ENCODE assay signal across 1 cellular context in the genomic region with DNA sequence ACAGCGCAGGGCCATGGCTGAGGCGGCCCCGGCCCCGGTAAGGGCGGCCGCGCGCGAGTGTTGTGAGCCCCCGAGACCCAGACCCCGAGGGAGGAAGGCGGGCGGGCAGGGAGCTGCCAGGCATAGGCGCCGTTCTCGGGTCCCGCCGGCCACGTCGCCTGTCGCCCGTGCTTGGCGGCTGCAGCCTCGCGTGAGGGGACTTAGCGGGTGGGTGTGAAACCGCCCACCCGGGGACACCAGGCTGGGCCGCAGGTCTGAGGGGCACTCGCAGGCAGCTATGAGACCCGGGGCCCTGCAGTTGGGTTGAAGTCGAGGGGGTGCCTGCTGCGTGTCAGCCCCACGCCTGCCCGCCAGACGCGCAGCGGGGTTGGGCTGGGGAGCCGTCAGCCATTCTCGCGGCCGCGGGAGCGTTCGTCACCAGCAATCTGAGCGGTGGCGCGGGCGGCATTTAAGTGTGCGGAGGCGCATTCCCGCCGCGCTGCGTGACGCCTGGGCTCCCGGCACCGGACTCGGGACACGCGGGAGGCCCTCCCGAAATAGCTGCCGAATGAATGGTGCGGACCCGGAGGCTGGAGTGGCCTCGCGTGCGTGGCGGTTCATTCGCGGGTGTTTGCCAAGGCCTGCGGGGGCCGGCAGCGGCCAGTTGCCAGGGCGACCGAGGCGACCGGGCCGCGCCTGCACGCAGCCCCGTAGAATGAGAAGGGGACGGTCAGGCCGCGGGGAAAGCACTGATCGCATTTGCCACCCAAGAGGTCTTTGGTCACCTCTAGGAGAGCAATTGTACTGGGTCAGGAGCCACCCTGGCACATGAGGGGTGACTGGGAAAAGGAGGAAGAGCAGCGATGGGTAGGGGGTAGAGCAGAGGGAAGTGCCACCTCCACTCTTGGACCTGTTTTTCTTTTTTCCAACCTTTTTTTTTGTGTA.
TF ChIP-seq lines count a peak whose summit lies in the region.

No MANE protein-coding gene starts in this region.

TF ChIP-seq in HepG2, 621 proteins besides CTCF, POLR2A, EP300 and RAD21 (continued from another document and continues in another):
- TF ChIP-seq, protein P1, sequence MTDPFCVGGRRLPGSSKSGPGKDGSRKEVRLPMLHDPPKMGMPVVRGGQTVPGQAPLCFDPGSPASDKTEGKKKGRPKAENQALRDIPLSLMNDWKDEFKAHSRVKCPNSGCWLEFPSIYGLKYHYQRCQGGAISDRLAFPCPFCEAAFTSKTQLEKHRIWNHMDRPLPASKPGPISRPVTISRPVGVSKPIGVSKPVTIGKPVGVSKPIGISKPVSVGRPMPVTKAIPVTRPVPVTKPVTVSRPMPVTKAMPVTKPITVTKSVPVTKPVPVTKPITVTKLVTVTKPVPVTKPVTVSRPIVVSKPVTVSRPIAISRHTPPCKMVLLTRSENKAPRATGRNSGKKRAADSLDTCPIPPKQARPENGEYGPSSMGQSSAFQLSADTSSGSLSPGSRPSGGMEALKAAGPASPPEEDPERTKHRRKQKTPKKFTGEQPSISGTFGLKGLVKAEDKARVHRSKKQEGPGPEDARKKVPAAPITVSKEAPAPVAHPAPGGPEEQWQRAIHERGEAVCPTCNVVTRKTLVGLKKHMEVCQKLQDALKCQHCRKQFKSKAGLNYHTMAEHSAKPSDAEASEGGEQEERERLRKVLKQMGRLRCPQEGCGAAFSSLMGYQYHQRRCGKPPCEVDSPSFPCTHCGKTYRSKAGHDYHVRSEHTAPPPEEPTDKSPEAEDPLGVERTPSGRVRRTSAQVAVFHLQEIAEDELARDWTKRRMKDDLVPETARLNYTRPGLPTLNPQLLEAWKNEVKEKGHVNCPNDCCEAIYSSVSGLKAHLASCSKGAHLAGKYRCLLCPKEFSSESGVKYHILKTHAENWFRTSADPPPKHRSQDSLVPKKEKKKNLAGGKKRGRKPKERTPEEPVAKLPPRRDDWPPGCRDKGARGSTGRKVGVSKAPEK (CRISPR knock-in tag; IDR thresholded peaks at IDR 0.05; ENCODE audit: borderline replicate concordance): 0 out of 2 replicates have a peak, but pooled peaks have one; percentile 71
- TF ChIP-seq ZNF703 (CRISPR knock-in tag; IDR thresholded peaks at IDR 0.05; ENCODE audit: borderline replicate concordance) (0 out of 2 replicates have a peak, but pooled peaks have one; percentile 77), SCMH1 (CRISPR knock-in tag; IDR thresholded peaks at IDR 0.05; ENCODE audit: borderline replicate concordance) (no peak), KLF11 (CRISPR knock-in tag; IDR thresholded peaks at IDR 0.05) (no peak), TEAD2 (CRISPR knock-in tag; IDR thresholded peaks at IDR 0.05) (no peak), GLI4 (CRISPR knock-in tag; IDR thresholded peaks at IDR 0.05; ENCODE audit: borderline replicate concordance) (no peak; the same call in 1 of the 2 replicates), HDAC1 (CRISPR knock-in tag; IDR thresholded peaks at IDR 0.05) (peak; percentile 58; the same call in 1 of the 2 replicates), SMAD3 (CRISPR knock-in tag; IDR thresholded peaks at IDR 0.05) (no peak), MBNL3 (CRISPR knock-in tag; conservative IDR thresholded peaks at IDR 0.05) (no peak), CENPX (CRISPR knock-in tag; IDR thresholded peaks at IDR 0.05) (no peak), ZNF546 (CRISPR knock-in tag; conservative IDR thresholded peaks at IDR 0.05) (0 out of 2 replicates have a peak, but pooled peaks have one; percentile 38), ZNF282 (IDR thresholded peaks at IDR 0.05; ENCODE audit: partially characterized antibody) (no peak), CEBPB (IDR thresholded peaks at IDR 0.05; ENCODE audit: borderline replicate concordance, low read depth, low read length) (no peak), PAX8 (CRISPR knock-in tag; IDR thresholded peaks at IDR 0.05; ENCODE audit: borderline replicate concordance) (no peak; the same call in 1 of the 2 replicates), ZBTB42 (CRISPR knock-in tag; IDR thresholded peaks at IDR 0.05) (no peak), MEIS1 (CRISPR knock-in tag; IDR thresholded peaks at IDR 0.05; ENCODE audit: borderline replicate concordance) (no peak; the same call in 1 of the 2 replicates), MXI1 (IDR thresholded peaks at IDR 0.05; ENCODE audit: borderline replicate concordance, low read depth, low read length) (peak; percentile 40; the same call in 2 of the 3 replicates), NFIC (IDR thresholded peaks at IDR 0.05; ENCODE audit: low read length) (no peak), ZFP37 (CRISPR knock-in tag; IDR thresholded peaks at IDR 0.05; ENCODE audit: borderline replicate concordance) (no peak), NR2C2 (CRISPR knock-in tag; IDR thresholded peaks at IDR 0.05; ENCODE audit: borderline replicate concordance) (no peak), MATR3 (CRISPR knock-in tag; IDR thresholded peaks at IDR 0.05) (no peak), SRY (CRISPR knock-in tag; IDR thresholded peaks at IDR 0.05) (0 out of 2 replicates have a peak, but pooled peaks have one; percentile 54), REPIN1 (CRISPR knock-in tag; IDR thresholded peaks at IDR 0.05; ENCODE audit: borderline replicate concordance, low read depth) (0 out of 2 replicates have a peak, but pooled peaks have one; percentile 35)
- TF ChIP-seq, protein P2, sequence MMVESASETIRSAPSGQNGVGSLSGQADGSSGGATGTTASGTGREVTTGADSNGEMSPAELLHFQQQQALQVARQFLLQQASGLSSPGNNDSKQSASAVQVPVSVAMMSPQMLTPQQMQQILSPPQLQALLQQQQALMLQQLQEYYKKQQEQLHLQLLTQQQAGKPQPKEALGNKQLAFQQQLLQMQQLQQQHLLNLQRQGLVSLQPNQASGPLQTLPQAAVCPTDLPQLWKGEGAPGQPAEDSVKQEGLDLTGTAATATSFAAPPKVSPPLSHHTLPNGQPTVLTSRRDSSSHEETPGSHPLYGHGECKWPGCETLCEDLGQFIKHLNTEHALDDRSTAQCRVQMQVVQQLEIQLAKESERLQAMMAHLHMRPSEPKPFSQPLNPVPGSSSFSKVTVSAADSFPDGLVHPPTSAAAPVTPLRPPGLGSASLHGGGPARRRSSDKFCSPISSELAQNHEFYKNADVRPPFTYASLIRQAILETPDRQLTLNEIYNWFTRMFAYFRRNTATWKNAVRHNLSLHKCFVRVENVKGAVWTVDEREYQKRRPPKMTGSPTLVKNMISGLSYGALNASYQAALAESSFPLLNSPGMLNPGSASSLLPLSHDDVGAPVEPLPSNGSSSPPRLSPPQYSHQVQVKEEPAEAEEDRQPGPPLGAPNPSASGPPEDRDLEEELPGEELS (CRISPR knock-in tag; IDR thresholded peaks at IDR 0.05): no peak
- TF ChIP-seq, protein P3, sequence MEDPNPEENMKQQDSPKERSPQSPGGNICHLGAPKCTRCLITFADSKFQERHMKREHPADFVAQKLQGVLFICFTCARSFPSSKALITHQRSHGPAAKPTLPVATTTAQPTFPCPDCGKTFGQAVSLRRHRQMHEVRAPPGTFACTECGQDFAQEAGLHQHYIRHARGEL (CRISPR knock-in tag; IDR thresholded peaks at IDR 0.05): no peak
- TF ChIP-seq, protein P4, sequence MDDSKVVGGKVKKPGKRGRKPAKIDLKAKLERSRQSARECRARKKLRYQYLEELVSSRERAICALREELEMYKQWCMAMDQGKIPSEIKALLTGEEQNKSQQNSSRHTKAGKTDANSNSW (CRISPR knock-in tag; IDR thresholded peaks at IDR 0.05; ENCODE audit: borderline replicate concordance): no peak
- TF ChIP-seq, protein P5, sequence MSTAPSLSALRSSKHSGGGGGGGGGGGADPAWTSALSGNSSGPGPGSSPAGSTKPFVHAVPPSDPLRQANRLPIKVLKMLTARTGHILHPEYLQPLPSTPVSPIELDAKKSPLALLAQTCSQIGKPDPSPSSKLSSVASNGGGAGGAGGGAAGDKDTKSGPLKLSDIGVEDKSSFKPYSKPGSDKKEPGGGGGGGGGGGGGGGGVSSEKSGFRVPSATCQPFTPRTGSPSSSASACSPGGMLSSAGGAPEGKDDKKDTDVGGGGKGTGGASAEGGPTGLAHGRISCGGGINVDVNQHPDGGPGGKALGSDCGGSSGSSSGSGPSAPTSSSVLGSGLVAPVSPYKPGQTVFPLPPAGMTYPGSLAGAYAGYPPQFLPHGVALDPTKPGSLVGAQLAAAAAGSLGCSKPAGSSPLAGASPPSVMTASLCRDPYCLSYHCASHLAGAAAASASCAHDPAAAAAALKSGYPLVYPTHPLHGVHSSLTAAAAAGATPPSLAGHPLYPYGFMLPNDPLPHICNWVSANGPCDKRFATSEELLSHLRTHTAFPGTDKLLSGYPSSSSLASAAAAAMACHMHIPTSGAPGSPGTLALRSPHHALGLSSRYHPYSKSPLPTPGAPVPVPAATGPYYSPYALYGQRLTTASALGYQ (CRISPR knock-in tag; IDR thresholded peaks at IDR 0.05): no peak
- TF ChIP-seq, protein P6, sequence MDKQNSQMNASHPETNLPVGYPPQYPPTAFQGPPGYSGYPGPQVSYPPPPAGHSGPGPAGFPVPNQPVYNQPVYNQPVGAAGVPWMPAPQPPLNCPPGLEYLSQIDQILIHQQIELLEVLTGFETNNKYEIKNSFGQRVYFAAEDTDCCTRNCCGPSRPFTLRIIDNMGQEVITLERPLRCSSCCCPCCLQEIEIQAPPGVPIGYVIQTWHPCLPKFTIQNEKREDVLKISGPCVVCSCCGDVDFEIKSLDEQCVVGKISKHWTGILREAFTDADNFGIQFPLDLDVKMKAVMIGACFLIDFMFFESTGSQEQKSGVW (CRISPR knock-in tag; IDR thresholded peaks at IDR 0.05; ENCODE audit: borderline replicate concordance): no peak
- TF ChIP-seq, protein P7, sequence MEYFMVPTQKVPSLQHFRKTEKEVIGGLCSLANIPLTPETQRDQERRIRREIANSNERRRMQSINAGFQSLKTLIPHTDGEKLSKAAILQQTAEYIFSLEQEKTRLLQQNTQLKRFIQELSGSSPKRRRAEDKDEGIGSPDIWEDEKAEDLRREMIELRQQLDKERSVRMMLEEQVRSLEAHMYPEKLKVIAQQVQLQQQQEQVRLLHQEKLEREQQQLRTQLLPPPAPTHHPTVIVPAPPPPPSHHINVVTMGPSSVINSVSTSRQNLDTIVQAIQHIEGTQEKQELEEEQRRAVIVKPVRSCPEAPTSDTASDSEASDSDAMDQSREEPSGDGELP (IDR thresholded peaks at IDR 0.05; ENCODE audit: borderline replicate concordance, low read depth): no peak
- TF ChIP-seq, protein P8, sequence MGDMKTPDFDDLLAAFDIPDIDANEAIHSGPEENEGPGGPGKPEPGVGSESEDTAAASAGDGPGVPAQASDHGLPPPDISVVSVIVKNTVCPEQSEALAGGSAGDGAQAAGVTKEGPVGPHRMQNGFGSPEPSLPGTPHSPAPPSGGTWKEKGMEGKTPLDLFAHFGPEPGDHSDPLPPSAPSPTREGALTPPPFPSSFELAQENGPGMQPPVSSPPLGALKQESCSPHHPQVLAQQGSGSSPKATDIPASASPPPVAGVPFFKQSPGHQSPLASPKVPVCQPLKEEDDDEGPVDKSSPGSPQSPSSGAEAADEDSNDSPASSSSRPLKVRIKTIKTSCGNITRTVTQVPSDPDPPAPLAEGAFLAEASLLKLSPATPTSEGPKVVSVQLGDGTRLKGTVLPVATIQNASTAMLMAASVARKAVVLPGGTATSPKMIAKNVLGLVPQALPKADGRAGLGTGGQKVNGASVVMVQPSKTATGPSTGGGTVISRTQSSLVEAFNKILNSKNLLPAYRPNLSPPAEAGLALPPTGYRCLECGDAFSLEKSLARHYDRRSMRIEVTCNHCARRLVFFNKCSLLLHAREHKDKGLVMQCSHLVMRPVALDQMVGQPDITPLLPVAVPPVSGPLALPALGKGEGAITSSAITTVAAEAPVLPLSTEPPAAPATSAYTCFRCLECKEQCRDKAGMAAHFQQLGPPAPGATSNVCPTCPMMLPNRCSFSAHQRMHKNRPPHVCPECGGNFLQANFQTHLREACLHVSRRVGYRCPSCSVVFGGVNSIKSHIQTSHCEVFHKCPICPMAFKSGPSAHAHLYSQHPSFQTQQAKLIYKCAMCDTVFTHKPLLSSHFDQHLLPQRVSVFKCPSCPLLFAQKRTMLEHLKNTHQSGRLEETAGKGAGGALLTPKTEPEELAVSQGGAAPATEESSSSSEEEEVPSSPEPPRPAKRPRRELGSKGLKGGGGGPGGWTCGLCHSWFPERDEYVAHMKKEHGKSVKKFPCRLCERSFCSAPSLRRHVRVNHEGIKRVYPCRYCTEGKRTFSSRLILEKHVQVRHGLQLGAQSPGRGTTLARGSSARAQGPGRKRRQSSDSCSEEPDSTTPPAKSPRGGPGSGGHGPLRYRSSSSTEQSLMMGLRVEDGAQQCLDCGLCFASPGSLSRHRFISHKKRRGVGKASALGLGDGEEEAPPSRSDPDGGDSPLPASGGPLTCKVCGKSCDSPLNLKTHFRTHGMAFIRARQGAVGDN (CRISPR knock-in tag; IDR thresholded peaks at IDR 0.05): peak; percentile 71
- TF ChIP-seq, protein P9, sequence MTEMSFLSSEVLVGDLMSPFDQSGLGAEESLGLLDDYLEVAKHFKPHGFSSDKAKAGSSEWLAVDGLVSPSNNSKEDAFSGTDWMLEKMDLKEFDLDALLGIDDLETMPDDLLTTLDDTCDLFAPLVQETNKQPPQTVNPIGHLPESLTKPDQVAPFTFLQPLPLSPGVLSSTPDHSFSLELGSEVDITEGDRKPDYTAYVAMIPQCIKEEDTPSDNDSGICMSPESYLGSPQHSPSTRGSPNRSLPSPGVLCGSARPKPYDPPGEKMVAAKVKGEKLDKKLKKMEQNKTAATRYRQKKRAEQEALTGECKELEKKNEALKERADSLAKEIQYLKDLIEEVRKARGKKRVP (CRISPR knock-in tag; IDR thresholded peaks at IDR 0.05): no peak
- TF ChIP-seq, protein P10, sequence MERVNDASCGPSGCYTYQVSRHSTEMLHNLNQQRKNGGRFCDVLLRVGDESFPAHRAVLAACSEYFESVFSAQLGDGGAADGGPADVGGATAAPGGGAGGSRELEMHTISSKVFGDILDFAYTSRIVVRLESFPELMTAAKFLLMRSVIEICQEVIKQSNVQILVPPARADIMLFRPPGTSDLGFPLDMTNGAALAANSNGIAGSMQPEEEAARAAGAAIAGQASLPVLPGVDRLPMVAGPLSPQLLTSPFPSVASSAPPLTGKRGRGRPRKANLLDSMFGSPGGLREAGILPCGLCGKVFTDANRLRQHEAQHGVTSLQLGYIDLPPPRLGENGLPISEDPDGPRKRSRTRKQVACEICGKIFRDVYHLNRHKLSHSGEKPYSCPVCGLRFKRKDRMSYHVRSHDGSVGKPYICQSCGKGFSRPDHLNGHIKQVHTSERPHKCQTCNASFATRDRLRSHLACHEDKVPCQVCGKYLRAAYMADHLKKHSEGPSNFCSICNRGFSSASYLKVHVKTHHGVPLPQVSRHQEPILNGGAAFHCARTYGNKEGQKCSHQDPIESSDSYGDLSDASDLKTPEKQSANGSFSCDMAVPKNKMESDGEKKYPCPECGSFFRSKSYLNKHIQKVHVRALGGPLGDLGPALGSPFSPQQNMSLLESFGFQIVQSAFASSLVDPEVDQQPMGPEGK (CRISPR knock-in tag; IDR thresholded peaks at IDR 0.05): peak; percentile 14; the same call in 1 of the 2 replicates
- TF ChIP-seq, protein P11, sequence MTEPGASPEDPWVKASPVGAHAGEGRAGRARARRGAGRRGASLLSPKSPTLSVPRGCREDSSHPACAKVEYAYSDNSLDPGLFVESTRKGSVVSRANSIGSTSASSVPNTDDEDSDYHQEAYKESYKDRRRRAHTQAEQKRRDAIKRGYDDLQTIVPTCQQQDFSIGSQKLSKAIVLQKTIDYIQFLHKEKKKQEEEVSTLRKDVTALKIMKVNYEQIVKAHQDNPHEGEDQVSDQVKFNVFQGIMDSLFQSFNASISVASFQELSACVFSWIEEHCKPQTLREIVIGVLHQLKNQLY (CRISPR knock-in tag; IDR thresholded peaks at IDR 0.05): no peak
- TF ChIP-seq, protein P12, sequence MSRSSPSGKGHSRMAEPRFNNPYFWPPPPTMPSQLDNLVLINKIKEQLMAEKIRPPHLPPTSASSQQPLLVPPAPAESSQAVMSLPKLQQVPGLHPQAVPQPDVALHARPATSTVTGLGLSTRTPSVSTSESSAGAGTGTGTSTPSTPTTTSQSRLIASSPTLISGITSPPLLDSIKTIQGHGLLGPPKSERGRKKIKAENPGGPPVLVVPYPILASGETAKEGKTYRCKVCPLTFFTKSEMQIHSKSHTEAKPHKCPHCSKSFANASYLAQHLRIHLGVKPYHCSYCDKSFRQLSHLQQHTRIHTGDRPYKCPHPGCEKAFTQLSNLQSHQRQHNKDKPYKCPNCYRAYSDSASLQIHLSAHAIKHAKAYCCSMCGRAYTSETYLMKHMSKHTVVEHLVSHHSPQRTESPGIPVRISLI (CRISPR knock-in tag; IDR thresholded peaks at IDR 0.05; ENCODE audit: borderline replicate concordance): no peak
